24 cellular contexts compared by ENCODE assay signal in genomic region chr2:80149991-80150390, GRCh38.
"Had no signal": no experiment of that assay in that cellular context is flagged by ENCODE, and none has a peak within 500 bp of the region (broad histone marks: within the 10 kb centered on the region; RNA-seq: fewer than 3 reads in every experiment).

No MANE protein-coding gene starts in this region.

- H3K9me3 ChIP-seq: esophagus squamous epithelium, gastroesophageal sphincter, neutrophil, psoas muscle, right lobe of liver, tibial nerve, upper lobe of right lung, vagina had no signal

- H3K27me3 ChIP-seq: esophagus squamous epithelium, gastroesophageal sphincter, neutrophil, right lobe of liver, spleen, tibial nerve, upper lobe of right lung, vagina had no signal

- H3K4me3 ChIP-seq: esophagus squamous epithelium, gastroesophageal sphincter, psoas muscle, right lobe of liver, spleen, tibial nerve, upper lobe of right lung, vagina had no signal

- H3K27me3 Mint-ChIP-seq: effector memory CD8-positive, alpha-beta T cell; stimulated activated memory B cell treated with anti-CD40 and anti-IgM and Interleukin-4, amounts not matched to agents 10 μg/mL and 1 μg/mL and 100 μg/mL, for 72 hours; stimulated activated naive CD8-positive, alpha-beta T cell treated with anti-CD3 and anti-CD28 coated beads, Interleukin-15, Interleukin-2, amounts not matched to agents 100 ng/mL and 50 ng/mL, for 24 hours had no signal

- H3K4me1 ChIP-seq: esophagus squamous epithelium, gastroesophageal sphincter, psoas muscle, right lobe of liver, spleen, tibial nerve, upper lobe of right lung, vagina had no signal

- H3K27ac Mint-ChIP-seq: effector memory CD8-positive, alpha-beta T cell; naive thymus-derived CD4-positive, alpha-beta T cell; nephron progenitor cell; stimulated activated memory B cell treated with anti-CD40 and anti-IgM and Interleukin-4, amounts not matched to agents 10 μg/mL and 1 μg/mL and 100 μg/mL, for 72 hours; stimulated activated naive CD8-positive, alpha-beta T cell treated with anti-CD3 and anti-CD28 coated beads, Interleukin-15, Interleukin-2, amounts not matched to agents 100 ng/mL and 50 ng/mL, for 24 hours had no signal

- H3K4me3 Mint-ChIP-seq: effector memory CD8-positive, alpha-beta T cell; naive thymus-derived CD4-positive, alpha-beta T cell; nephron progenitor cell; stimulated activated memory B cell treated with anti-CD40 and anti-IgM and Interleukin-4, amounts not matched to agents 10 μg/mL and 1 μg/mL and 100 μg/mL, for 72 hours; stimulated activated naive CD8-positive, alpha-beta T cell treated with anti-CD3 and anti-CD28 coated beads, Interleukin-15, Interleukin-2, amounts not matched to agents 100 ng/mL and 50 ng/mL, for 24 hours had no signal

- H3K27ac ChIP-seq: epithelial cell of prostate, esophagus squamous epithelium, gastroesophageal sphincter, neutrophil, psoas muscle, right lobe of liver, spleen, tibial nerve, upper lobe of right lung, vagina had no signal

- H3K4me1 Mint-ChIP-seq: nephron progenitor cell; stimulated activated memory B cell treated with anti-CD40 and anti-IgM and Interleukin-4, amounts not matched to agents 10 μg/mL and 1 μg/mL and 100 μg/mL, for 72 hours had no signal

- ATAC-seq: effector memory CD8-positive, alpha-beta T cell; gastroesophageal sphincter; left lobe of liver; naive thymus-derived CD4-positive, alpha-beta T cell; psoas muscle; right lobe of liver; stimulated activated memory B cell treated with anti-CD40 and anti-IgM and Interleukin-4, amounts not matched to agents 10 μg/mL and 1 μg/mL and 100 μg/mL, for 72 hours; upper lobe of right lung had no signal

- H3K36me3 ChIP-seq: esophagus squamous epithelium, gastroesophageal sphincter, neutrophil, right lobe of liver, spleen, tibial nerve, upper lobe of right lung, vagina had no signal

- DNase-seq: effector memory CD8-positive, alpha-beta T cell; esophagus squamous epithelium; foreskin fibroblast; glutamatergic neuron; islet precursor cell; mammary epithelial cell; naive thymus-derived CD4-positive, alpha-beta T cell; nephron progenitor cell; psoas muscle; retina; right lobe of liver; spleen; stimulated activated CD4-positive, alpha-beta T cell treated with anti-CD3 and anti-CD28 coated beads, Interleukin-15, amount 100 ng/mL, for 24 hours; stimulated activated CD4-positive, alpha-beta T cell treated with anti-CD3 and anti-CD28 coated beads, Interleukin-1b, Interleukin-23, amount 100 ng/mL, for 48 hours; stimulated activated CD4-positive, alpha-beta T cell treated with anti-CD3 and anti-CD28 coated beads, Interleukin-4, amount 100 ng/mL, for 24 hours; upper lobe of right lung had no signal

- H3K9me3 Mint-ChIP-seq: nephron progenitor cell had no signal

- H3K36me3 Mint-ChIP-seq: naive thymus-derived CD4-positive, alpha-beta T cell; stimulated activated memory B cell treated with anti-CD40 and anti-IgM and Interleukin-4, amounts not matched to agents 10 μg/mL and 1 μg/mL and 100 μg/mL, for 72 hours had no signal
